ENCODE assay signal across 15 cellular contexts in genomic region chr20:49234831-49235230, GRCh38. TPM values are rescaled to one million over a fixed set of nuclear protein-coding genes. Genes with fewer than 3 reads are reported as not detected.
DNase-seq lines count a peak whose midpoint lies in the region; ATAC-seq and TF ChIP-seq lines count a peak whose summit lies in the region.
"Had no signal": no experiment of that assay in that cellular context is flagged by ENCODE, and none has a peak within 500 bp of the region (broad histone marks: within the 10 kb centered on the region; RNA-seq: fewer than 3 reads in every experiment).

No MANE protein-coding gene starts in this region.

- no peak overlapping the region for H2BK120ac ChIP-seq in mesendoderm (ENCODE audit: low read depth, low read length)

- POLR2A ChIA-PET in activated naive CD8-positive, alpha-beta T cell treated with anti-CD3 and anti-CD28 coated beads, Interleukin-2, amount 10 ng/mL, durations not matched to agents 7 days and 5 days (lab: Charles Lee), result interaction anchor here (0.6 to 1.7 kb wide), 2 partner anchors 32 to 124 kb away, joined by 3 read pairs; no protein-coding TSS in a partner anchor

- no peak overlapping the region for H3K18ac ChIP-seq in mesendoderm (ENCODE audit: low read length)

- H3K27me3 ChIP-seq in mesendoderm (ENCODE audit: insufficient read depth, low read length, poor library complexity), result no peaks in the 10 kb centered on the region

- no peak overlapping the region for H4K8ac ChIP-seq in mesendoderm (ENCODE audit: low read depth, low read length)

- H3K4me3 Mint-ChIP-seq in activated naive CD8-positive, alpha-beta T cell treated with anti-CD3 and anti-CD28 coated beads, Interleukin-2, amount 10 ng/mL, durations not matched to agents 7 days and 5 days, result no peak overlapping the region
- no peak overlapping the region for H3K4me3 Mint-ChIP-seq in activated naive CD8-positive, alpha-beta T cell treated with anti-CD3 and anti-CD28 coated beads, Interleukin-2, amount 50 U/mL, for 24 hours
- H3K4me3 Mint-ChIP-seq in central memory CD8-positive, alpha-beta T cell, result no peak overlapping the region
- H3K4me3 Mint-ChIP-seq in neural crest cell, result no peak overlapping the region

- no peak overlapping the region for H3K27ac ChIP-seq in mesendoderm (ENCODE audit: low read depth, low read length)
- H3K27ac ChIP-seq: HL-60 had no signal

- no peak overlapping the region for H3K4me3 ChIP-seq in mesendoderm (ENCODE audit: low read length)

- no peak for DNase-seq in activated naive CD8-positive, alpha-beta T cell treated with anti-CD3 and anti-CD28 coated beads, Interleukin-2, amount 10 ng/mL, durations not matched to agents 7 days and 5 days
- DNase-seq in activated naive CD8-positive, alpha-beta T cell treated with anti-CD3 and anti-CD28 coated beads, Interleukin-2, amount 50 U/mL, for 24 hours, result no peak
- DNase-seq in central memory CD8-positive, alpha-beta T cell (ENCODE audit: low spot score in 2 of 2), result no peak
- DNase-seq in neural crest cell (ENCODE audit: low read depth, low spot score) (no peak), NCI-H524 (lab: John Stamatoyannopoulos, UW) (no peak), T1000 (lab: John Stamatoyannopoulos, UW) (no peak), mesendoderm (no peak)
- DNase-seq: NCI-H1092 treated with DMSO at 0.1 percent for 48 hours, NCI-H1436, NCI-H187, NCI-H2171 treated with DMSO at 0.1 percent for 48 hours, NCI-H345, NCI-H510A treated with DMSO at 0.1 percent for 48 hours, NCI-H774 had no signal

- ATAC-seq in activated naive CD8-positive, alpha-beta T cell treated with anti-CD3 and anti-CD28 coated beads, Interleukin-2, amount 10 ng/mL, durations not matched to agents 7 days and 5 days (ENCODE audit: low read depth), result no peak
- no peak for ATAC-seq in activated naive CD8-positive, alpha-beta T cell treated with anti-CD3 and anti-CD28 coated beads, Interleukin-2, amount 50 U/mL, for 24 hours
- no peak for ATAC-seq in central memory CD8-positive, alpha-beta T cell (replicated peaks; ENCODE audit: extremely low read depth, poor library complexity, severe bottlenecking)

- H3K56ac ChIP-seq in mesendoderm (ENCODE audit: low read length), result no peak overlapping the region

- H3K4me1 ChIP-seq in mesendoderm (ENCODE audit: control insufficient read depth, low read depth, low read length), result no peaks in the 10 kb centered on the region

- no peak overlapping the region for H3K4ac ChIP-seq in mesendoderm (ENCODE audit: low read depth, low read length)

- no peak overlapping the region for H2BK5ac ChIP-seq in mesendoderm (ENCODE audit: low read length)

- whole genome bisulfite sequencing in mesendoderm (ENCODE audit: extremely low coverage, insufficient coverage, low lambda C conversion rate), result no CpG with 5 or more reads among the region's 6 CpGs

- peaks cover 32% of the 10 kb centered on the region for H3K36me3 Mint-ChIP-seq in activated naive CD8-positive, alpha-beta T cell treated with anti-CD3 and anti-CD28 coated beads, Interleukin-2, amount 10 ng/mL, durations not matched to agents 7 days and 5 days
- peaks cover 46% of the 10 kb centered on the region for H3K36me3 Mint-ChIP-seq in activated naive CD8-positive, alpha-beta T cell treated with anti-CD3 and anti-CD28 coated beads, Interleukin-2, amount 50 U/mL, for 24 hours (ENCODE audit: low read depth)
- peaks cover 71% of the 10 kb centered on the region for H3K36me3 Mint-ChIP-seq in central memory CD8-positive, alpha-beta T cell (ENCODE audit: insufficient read depth)
- H3K36me3 Mint-ChIP-seq in neural crest cell (ENCODE audit: low read depth), result peaks cover 13% of the 10 kb centered on the region

- H3K9me3 Mint-ChIP-seq in activated naive CD8-positive, alpha-beta T cell treated with anti-CD3 and anti-CD28 coated beads, Interleukin-2, amount 10 ng/mL, durations not matched to agents 7 days and 5 days, result no peaks in the 10 kb centered on the region
- no peaks in the 10 kb centered on the region for H3K9me3 Mint-ChIP-seq in activated naive CD8-positive, alpha-beta T cell treated with anti-CD3 and anti-CD28 coated beads, Interleukin-2, amount 50 U/mL, for 24 hours
- no peaks in the 10 kb centered on the region for H3K9me3 Mint-ChIP-seq in central memory CD8-positive, alpha-beta T cell
- no peaks in the 10 kb centered on the region for H3K9me3 Mint-ChIP-seq in neural crest cell

- H3K4me1 Mint-ChIP-seq in activated naive CD8-positive, alpha-beta T cell treated with anti-CD3 and anti-CD28 coated beads, Interleukin-2, amount 10 ng/mL, durations not matched to agents 7 days and 5 days, result peaks cover 9% of the 10 kb centered on the region
- peaks cover 5% of the 10 kb centered on the region for H3K4me1 Mint-ChIP-seq in activated naive CD8-positive, alpha-beta T cell treated with anti-CD3 and anti-CD28 coated beads, Interleukin-2, amount 50 U/mL, for 24 hours
- peaks cover 17% of the 10 kb centered on the region for H3K4me1 Mint-ChIP-seq in central memory CD8-positive, alpha-beta T cell
- H3K4me1 Mint-ChIP-seq in neural crest cell, result peaks cover 4% of the 10 kb centered on the region

- H3K36me3 ChIP-seq in mesendoderm (ENCODE audit: control insufficient read depth, insufficient read depth, low read length), result peaks cover 29% of the 10 kb centered on the region

- H3K4me2 ChIP-seq in mesendoderm (ENCODE audit: low read length), result no peak overlapping the region

- H3K27ac Mint-ChIP-seq in activated naive CD8-positive, alpha-beta T cell treated with anti-CD3 and anti-CD28 coated beads, Interleukin-2, amount 10 ng/mL, durations not matched to agents 7 days and 5 days, result peak overlapping the region; percentile 35
- H3K27ac Mint-ChIP-seq in activated naive CD8-positive, alpha-beta T cell treated with anti-CD3 and anti-CD28 coated beads, Interleukin-2, amount 50 U/mL, for 24 hours, result no peak overlapping the region
- peak overlapping the region; percentile 65 for H3K27ac Mint-ChIP-seq in central memory CD8-positive, alpha-beta T cell (ENCODE audit: low read depth)
- H3K27ac Mint-ChIP-seq in neural crest cell (ENCODE audit: unreplicated experiment), result peak overlapping the region; percentile 86

- H3K23ac ChIP-seq in mesendoderm (ENCODE audit: low read length), result no peak overlapping the region

- H3K27me3 Mint-ChIP-seq in activated naive CD8-positive, alpha-beta T cell treated with anti-CD3 and anti-CD28 coated beads, Interleukin-2, amount 10 ng/mL, durations not matched to agents 7 days and 5 days, result no peaks in the 10 kb centered on the region
- no peaks in the 10 kb centered on the region for H3K27me3 Mint-ChIP-seq in activated naive CD8-positive, alpha-beta T cell treated with anti-CD3 and anti-CD28 coated beads, Interleukin-2, amount 50 U/mL, for 24 hours
- H3K27me3 Mint-ChIP-seq in central memory CD8-positive, alpha-beta T cell, result no peaks in the 10 kb centered on the region
- no peaks in the 10 kb centered on the region for H3K27me3 Mint-ChIP-seq in neural crest cell (ENCODE audit: low read depth)

- H3K79me1 ChIP-seq in mesendoderm (ENCODE audit: low read length), result peaks cover 2% of the 10 kb centered on the region

- no peak overlapping the region for H3K9ac ChIP-seq in mesendoderm (ENCODE audit: low read length)

- H3K79me2 ChIP-seq in mesendoderm (ENCODE audit: control insufficient read depth, insufficient read depth, low read length), result no peaks in the 10 kb centered on the region

- no peak overlapping the region for H2AK5ac ChIP-seq in mesendoderm (ENCODE audit: low read length)

- H2BK15ac ChIP-seq in mesendoderm (replicated peaks; ENCODE audit: low read depth), result no peak overlapping the region

- TF ChIP-seq CTCF in neural crest cell (conservative IDR thresholded peaks at IDR 0.05), result no peak

- H4K5ac ChIP-seq in mesendoderm (ENCODE audit: low read length), result no peak overlapping the region

RNA-seq across cellular contexts. Expression of gene DDX27, which starts 15.6 kb away (rescaled TPM):
- 10 to 100 TPM; 46.1 to 47.6 TPM for total RNA-seq in activated naive CD8-positive, alpha-beta T cell treated with anti-CD3 and anti-CD28 coated beads, Interleukin-2, amount 10 ng/mL, durations not matched to agents 7 days and 5 days
- total RNA-seq in neural crest cell, result 33.2 and 34.3 TPM in 2 replicates
- polyA plus RNA-seq in mesendoderm (2013, experiment 1 of 2), result 71.9 TPM
- 72.6 TPM for polyA plus RNA-seq in mesendoderm (2013, experiment 2 of 2)

RNA-seq across cellular contexts. Expression of gene ZNFX1, which starts 43.0 kb away (rescaled TPM):
- 10 to 100 TPM; 64.2 to 66.6 TPM for total RNA-seq in activated naive CD8-positive, alpha-beta T cell treated with anti-CD3 and anti-CD28 coated beads, Interleukin-2, amount 10 ng/mL, durations not matched to agents 7 days and 5 days
- total RNA-seq in neural crest cell, result 10.0 and 10.4 TPM in 2 replicates
- polyA plus RNA-seq in mesendoderm (2013, experiment 1 of 2), result 6.2 TPM
- polyA plus RNA-seq in mesendoderm (2013, experiment 2 of 2), result 6.1 TPM

RNA-seq across cellular contexts. Expression of gene STAU1, which starts 46.7 kb away (rescaled TPM):
- total RNA-seq in activated naive CD8-positive, alpha-beta T cell treated with anti-CD3 and anti-CD28 coated beads, Interleukin-2, amount 10 ng/mL, durations not matched to agents 7 days and 5 days, result 10 to 100 TPM; 52.5 to 54.2 TPM
- total RNA-seq in neural crest cell, result 102 and 103 TPM in 2 replicates
- 103 TPM for polyA plus RNA-seq in mesendoderm (2013, experiment 1 of 2)
- 105 TPM for polyA plus RNA-seq in mesendoderm (2013, experiment 2 of 2)
